9 cellular contexts compared by ENCODE assay signal in genomic region chr7:137978464-137979237, GRCh38. TPM values are rescaled to one million over a fixed set of nuclear protein-coding genes. Genes with fewer than 3 reads are reported as not detected.
DNase-seq lines count a peak whose midpoint lies in the region; ATAC-seq and TF ChIP-seq lines count a peak whose summit lies in the region.
"Had no signal": no experiment of that assay in that cellular context is flagged by ENCODE, and none has a peak within 500 bp of the region (broad histone marks: within the 10 kb centered on the region; RNA-seq: fewer than 3 reads in every experiment).

No MANE protein-coding gene starts in this region.

- peak overlapping the region in 2 of 3 donors; percentile 8 to 16 for H3K9ac ChIP-seq in skeletal muscle tissue (ENCODE audit: low read depth in 1 of 3, low read length in 3 of 3)

- no peak overlapping the region for H3K27ac Mint-ChIP-seq in activated naive CD4-positive, alpha-beta T cell treated with anti-CD3 and anti-CD28 coated beads, Interleukin-2, amount 50 U/mL, for 72 hours
- H3K27ac Mint-ChIP-seq: T-helper 1 cell treated with Interleukin-12 subunit alpha and Interleukin-12 subunit beta and Interleukin-4 antibody, amounts not matched to agents 30 μg/mL and 1 μg/mL, for 36 hours had no signal

- peaks cover 0 to 15% of the 10 kb centered on the region in 2 donors for H3K9me3 Mint-ChIP-seq in activated naive CD4-positive, alpha-beta T cell treated with anti-CD3 and anti-CD28 coated beads, Interleukin-2, amount 50 U/mL, for 72 hours

- H3K9me3 ChIP-seq in ascending aorta (no peaks in the 10 kb centered on the region), right atrium auricular region (no peaks in the 10 kb centered on the region), skeletal muscle tissue (ENCODE audit: control insufficient read depth in 3 of 3, low read length in 3 of 3) (no peaks in the 10 kb centered on the region)

- TF ChIP-seq CTCF in ascending aorta (IDR thresholded peaks at IDR 0.05): no peak
- TF ChIP-seq CTCF in right atrium auricular region (IDR thresholded peaks at IDR 0.05): no peak

- H3K27me3 ChIP-seq in ascending aorta: no peaks in the 10 kb centered on the region
- no peaks in the 10 kb centered on the region for H3K27me3 ChIP-seq in right atrium auricular region
- H3K27me3 ChIP-seq in skeletal muscle tissue (ENCODE audit: control insufficient read depth in 3 of 3, insufficient read depth in 3 of 3, low read length in 3 of 3): no peaks in the 10 kb centered on the region

- H3K4me3 ChIP-seq in ascending aorta: peak overlapping the region in 1 of 2 donors; percentile 20
- no peak overlapping the region for H3K4me3 ChIP-seq in right atrium auricular region
- H3K4me3 ChIP-seq in skeletal muscle tissue (ENCODE audit: low read length in 3 of 3): no peak overlapping the region

- H3K36me3 Mint-ChIP-seq in activated naive CD4-positive, alpha-beta T cell treated with anti-CD3 and anti-CD28 coated beads, Interleukin-2, amount 50 U/mL, for 72 hours: peaks cover 9 to 35% of the 10 kb centered on the region in 2 donors

- no peaks in the 10 kb centered on the region for H3K36me3 ChIP-seq in ascending aorta
- H3K36me3 ChIP-seq in right atrium auricular region: no peaks in the 10 kb centered on the region
- no peaks in the 10 kb centered on the region for H3K36me3 ChIP-seq in skeletal muscle tissue (ENCODE audit: control insufficient read depth in 3 of 3, insufficient read depth in 3 of 3, low read length in 3 of 3)

- H3K27ac ChIP-seq in ascending aorta: peak overlapping the region; percentile 83 to 91
- H3K27ac ChIP-seq in right atrium auricular region: peak overlapping the region; percentile 75 to 85
- peak overlapping the region; percentile 77 for H3K27ac ChIP-seq in skeletal muscle tissue (ENCODE audit: low read depth, low read length)

- H3K4me1 ChIP-seq in ascending aorta (peaks cover 51 to 89% of the 10 kb centered on the region in 2 donors), right atrium auricular region (peaks cover 0 to 83% of the 10 kb centered on the region in 2 donors), skeletal muscle tissue (ENCODE audit: control insufficient read depth in 3 of 3, insufficient read depth in 3 of 3, low read length in 3 of 3) (peaks cover 31 to 61% (median 42%) of the 10 kb centered on the region in 3 donors)

- peak; percentile 64 for DNase-seq in H4 (ENCODE audit: low spot score)
- peak in 1 of 2 donors; percentile 94 for DNase-seq in ascending aorta (ENCODE audit: low spot score in 2 of 2)
- DNase-seq in right atrium auricular region (ENCODE audit: low spot score): peak; percentile 89
- DNase-seq in SIG-M5 (lab: John Stamatoyannopoulos, UW): no peak
- DNase-seq in NCI-H82 (lab: John Stamatoyannopoulos, UW): no peak
- DNase-seq in activated naive CD4-positive, alpha-beta T cell treated with anti-CD3 and anti-CD28 coated beads, Interleukin-2, amount 50 U/mL, for 72 hours (ENCODE audit: low spot score in 2 of 2): no peak

- intact Hi-C loops in ascending aorta (cut with DNase I): loop anchor here (5.0 kb wide), 1 partner anchor 36 kb away; no protein-coding TSS in a partner anchor

- ATAC-seq in HG03039 (IDR thresholded peaks at IDR 0.05; ENCODE audit: unreplicated experiment): no peak
- ATAC-seq in activated naive CD4-positive, alpha-beta T cell treated with anti-CD3 and anti-CD28 coated beads, Interleukin-2, amount 50 U/mL, for 72 hours: no peak

RNA-seq across cellular contexts. Expression of gene CREB3L2, which starts 23.2 kb away (rescaled TPM):
- 13.0 and 18.0 TPM in 2 replicates for total RNA-seq in H4 (2014; rRNA removed; shearing (Covaris generic))
- total RNA-seq in ascending aorta (38.5 TPM), right atrium auricular region (10 to 100 TPM; 25.6 to 39.6 TPM), skeletal muscle tissue (12.5 TPM)
- 10 to 100 TPM; 20.2 to 27.1 TPM for total RNA-seq in activated naive CD4-positive, alpha-beta T cell treated with anti-CD3 and anti-CD28 coated beads, Interleukin-2, amount 50 U/mL, for 72 hours

Comparison
In these comparisons a context has a peak if more than half of its experiments do, and no peak if none do; other contexts are left out.
1. DNase-seq: peak in H4 (single experiment) and right atrium auricular region (single experiment); none in SIG-M5 (single experiment), NCI-H82 (single experiment) and activated naive CD4-positive, alpha-beta T cell treated with anti-CD3 and anti-CD28 coated beads, Interleukin-2, amount 50 U/mL, for 72 hours (0 of 2).
2. Peak in every context shown above with its lines, with median percentiles within 50 percentile points of each other: H3K27ac ChIP-seq.